In the genomic region with DNA sequence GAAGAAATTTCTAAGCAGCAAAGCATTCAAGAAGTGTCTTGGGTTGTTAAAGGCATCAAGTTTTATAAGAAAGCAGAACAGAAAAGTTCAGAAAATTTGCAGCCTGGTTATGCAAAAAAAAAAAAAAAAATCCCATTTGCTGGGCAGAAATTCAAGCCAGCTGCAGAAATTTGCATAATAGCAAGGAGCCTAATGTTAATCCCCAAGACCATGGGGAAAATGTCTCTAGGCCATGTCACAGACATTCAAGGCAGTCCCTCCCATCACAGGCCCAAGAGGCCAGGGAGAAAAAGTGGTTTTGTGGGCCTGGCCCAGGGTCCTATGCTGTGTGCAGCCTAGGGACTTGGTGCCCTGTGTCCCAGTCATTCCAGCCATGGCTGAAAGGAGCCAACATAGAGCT, we compare ENCODE assay signal across 29 cellular contexts.
"Had no signal": no experiment of that assay in that cellular context is flagged by ENCODE, and none has a peak within 500 bp of the region (broad histone marks: within the 10 kb centered on the region; RNA-seq: fewer than 3 reads in every experiment).

No MANE protein-coding gene starts in this region.

- H3K9me3 ChIP-seq: gastroesophageal sphincter, heart left ventricle, mucosa of descending colon, right lobe of liver, suprapubic skin, thyroid gland, vagina had no signal

- H3K4me3 ChIP-seq: gastroesophageal sphincter, heart left ventricle, hepatocyte, lung, mucosa of descending colon, neural progenitor cell, right lobe of liver, suprapubic skin, thyroid gland, vagina had no signal

- H3K79me2 ChIP-seq: hepatocyte, parathyroid adenoma had no signal

- H3K27me3 Mint-ChIP-seq: dendritic cell treated with granulocyte-macrophage colony-stimulating factor and Interleukin-4, amounts not matched to agents 40 ng/mL and 50 ng/mL, for 4 days; naive thymus-derived CD4-positive, alpha-beta T cell; progenitor cell of endocrine pancreas; stimulated activated naive CD8-positive, alpha-beta T cell treated with anti-CD3 and anti-CD28 coated beads, Interleukin-15, amount 100 ng/mL, for 72 hours had no signal

- H3K4me2 ChIP-seq: hepatocyte, neural progenitor cell had no signal

- H3K4me1 ChIP-seq: foreskin keratinocyte, gastroesophageal sphincter, heart left ventricle, neural progenitor cell, parathyroid adenoma, right lobe of liver, suprapubic skin, thyroid gland, vagina had no signal

- H3K9ac ChIP-seq: neural progenitor cell, parathyroid adenoma had no signal

- H3K36me3 Mint-ChIP-seq: memory B cell, neural progenitor cell had no signal

- H3K27me3 ChIP-seq: foreskin keratinocyte, gastroesophageal sphincter, heart left ventricle, hepatocyte, neural progenitor cell, right lobe of liver, suprapubic skin, thyroid gland, vagina had no signal

- DNase-seq: effector CD8-positive, alpha-beta T cell; endodermal cell; foreskin keratinocyte; heart left ventricle; kidney; mucosa of descending colon; naive thymus-derived CD4-positive, alpha-beta T cell; right lobe of liver; small intestine; stimulated activated CD4-positive, alpha-beta T cell treated with anti-CD3 and anti-CD28 coated beads, Interleukin-15, amount 100 ng/mL, for 24 hours; stimulated activated CD4-positive, alpha-beta T cell treated with anti-CD3 and anti-CD28 coated beads, Interleukin-2, amount 100 ng/mL, for 48 hours; stimulated activated naive CD4-positive, alpha-beta T cell; stimulated activated naive CD8-positive, alpha-beta T cell treated with anti-CD3 and anti-CD28 coated beads, Interleukin-15, amount 100 ng/mL, for 72 hours; thyroid gland; trophoblast cell had no signal

- H3K36me3 ChIP-seq: gastroesophageal sphincter, heart left ventricle, neural progenitor cell, right lobe of liver, suprapubic skin, thyroid gland, vagina had no signal

- ATAC-seq: esophagus mucosa; foreskin keratinocyte; gastroesophageal sphincter; heart left ventricle; left lobe of liver; mucosa of descending colon; naive thymus-derived CD4-positive, alpha-beta T cell; right lobe of liver; stimulated activated naive CD8-positive, alpha-beta T cell treated with anti-CD3 and anti-CD28 coated beads, Interleukin-15, amount 100 ng/mL, for 72 hours had no signal

- H3K27ac ChIP-seq: epithelial cell of prostate, foreskin keratinocyte, gastroesophageal sphincter, heart left ventricle, hepatocyte, neural progenitor cell, parathyroid adenoma, right lobe of liver, suprapubic skin, thyroid gland, vagina had no signal

- H3K4me1 Mint-ChIP-seq: nephron; neural progenitor cell; stimulated activated naive CD8-positive, alpha-beta T cell treated with anti-CD3 and anti-CD28 coated beads, Interleukin-15, amount 100 ng/mL, for 72 hours had no signal

- H3K4me3 Mint-ChIP-seq: dendritic cell treated with granulocyte-macrophage colony-stimulating factor and Interleukin-4, amounts not matched to agents 40 ng/mL and 50 ng/mL, for 4 days; endodermal cell; memory B cell; naive thymus-derived CD4-positive, alpha-beta T cell; nephron; neural progenitor cell; stimulated activated naive CD8-positive, alpha-beta T cell treated with anti-CD3 and anti-CD28 coated beads, Interleukin-15, amount 100 ng/mL, for 72 hours had no signal

- H3K9me3 Mint-ChIP-seq: dendritic cell treated with granulocyte-macrophage colony-stimulating factor and Interleukin-4, amounts not matched to agents 40 ng/mL and 50 ng/mL, for 4 days; endodermal cell; nephron; stimulated activated naive CD8-positive, alpha-beta T cell treated with anti-CD3 and anti-CD28 coated beads, Interleukin-15, amount 100 ng/mL, for 72 hours had no signal

- H3K27ac Mint-ChIP-seq: dendritic cell treated with granulocyte-macrophage colony-stimulating factor and Interleukin-4, amounts not matched to agents 40 ng/mL and 50 ng/mL, for 4 days; endodermal cell; memory B cell; nephron; neural progenitor cell; progenitor cell of endocrine pancreas; stimulated activated naive CD8-positive, alpha-beta T cell treated with anti-CD3 and anti-CD28 coated beads, Interleukin-15, amount 100 ng/mL, for 72 hours had no signal

- H2AFZ ChIP-seq: hepatocyte, neural progenitor cell, parathyroid adenoma had no signal
